Comparison of ENCODE assay signal across 37 cellular contexts in the genomic region with DNA sequence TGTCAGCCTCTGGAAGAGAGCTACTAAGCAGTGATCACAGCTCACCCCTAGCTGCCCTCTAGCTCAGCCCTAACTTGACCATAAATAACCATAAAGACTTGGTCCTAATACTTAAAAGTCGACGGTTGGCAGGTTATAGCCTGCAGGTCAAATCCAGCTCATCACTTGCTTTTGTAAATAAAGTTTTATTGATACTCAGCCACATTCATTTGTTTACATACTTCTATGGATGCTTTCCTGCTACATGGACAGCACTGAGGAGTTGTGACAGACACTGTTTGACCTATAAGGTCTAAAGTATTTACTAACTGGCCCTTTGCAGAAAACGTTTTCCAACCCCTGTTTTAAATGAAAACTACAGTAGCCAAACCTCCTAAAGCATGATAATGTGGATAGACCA.
"Had no signal": no experiment of that assay in that cellular context is flagged by ENCODE, and none has a peak within 500 bp of the region (broad histone marks: within the 10 kb centered on the region; RNA-seq: fewer than 3 reads in every experiment).

No MANE protein-coding gene starts in this region.

- H3K36me3 Mint-ChIP-seq: activated CD4-positive, alpha-beta memory T cell treated with anti-CD3 and anti-CD28 coated beads for 36 hours; activated naive CD8-positive, alpha-beta T cell treated with anti-CD3 and anti-CD28 coated beads for 36 hours had no signal

- H3K27ac Mint-ChIP-seq: activated B cell treated with CpG ODN at 0.5 μM for 24 hours; activated CD4-positive, alpha-beta memory T cell treated with anti-CD3 and anti-CD28 coated beads for 36 hours; activated CD4-positive, alpha-beta T cell treated with anti-CD3 and anti-CD28 coated beads, Interleukin-2, amount 10 ng/mL, durations not matched to agents 24 days and 14 days; activated CD8-positive, alpha-beta T cell treated with anti-CD3 and anti-CD28 coated beads for 36 hours; activated naive CD4-positive, alpha-beta T cell treated with anti-CD3 and anti-CD28 coated beads for 36 hours; activated naive CD4-positive, alpha-beta T cell treated with anti-CD3 and anti-CD28 coated beads, Interleukin-2, amount 50 U/mL, for 72 hours; activated naive CD8-positive, alpha-beta T cell treated with anti-CD3 and anti-CD28 coated beads for 36 hours; activated T-cell treated with anti-CD3 and anti-CD28 coated beads, Interleukin-2, amount 50 U/mL, for 72 hours; activated T-helper 1 cell treated with anti-CD3 and anti-CD28 coated beads, Interleukin-12 subunit alpha, Interleukin-12 subunit beta, Interleukin-2, Interleukin-4 antibody, amounts not matched to agents 30 ng/mL and 10 ng/mL and 1 ng/mL, durations not matched to agents 14 hours and 24 hours and 36 hours; activated T-helper 17 cell treated with anti-CD3 and anti-CD28 coated beads, Interleukin-2, amount 50 U/mL, for 72 hours; T-helper 1 cell treated with Interleukin-12 subunit alpha and Interleukin-12 subunit beta and Interleukin-4 antibody, amounts not matched to agents 30 μg/mL and 1 μg/mL, for 36 hours; T-helper 2 cell treated with Interferon-gamma antibody and Interleukin-4, amounts not matched to agents 5 μg/mL and 100 μg/mL, for 36 hours had no signal

- H3K4me1 Mint-ChIP-seq: activated B cell treated with CpG ODN at 0.5 μM for 24 hours; activated CD4-positive, alpha-beta T cell treated with anti-CD3 and anti-CD28 coated beads, Interleukin-2, amount 10 ng/mL, durations not matched to agents 24 days and 14 days; activated naive CD8-positive, alpha-beta T cell treated with anti-CD3 and anti-CD28 coated beads for 36 hours; activated T-helper 17 cell treated with anti-CD3 and anti-CD28 coated beads, Interleukin-2, amount 50 U/mL, for 72 hours had no signal

- H3K4me3 ChIP-seq: adrenal gland, body of pancreas, breast epithelium had no signal

- H3K4me1 ChIP-seq: adrenal gland, body of pancreas, breast epithelium had no signal

- ATAC-seq: activated CD8-positive, alpha-beta T cell treated with anti-CD3 and anti-CD28 coated beads for 36 hours; activated naive CD4-positive, alpha-beta T cell treated with anti-CD3 and anti-CD28 coated beads, Interleukin-2, amount 50 U/mL, for 72 hours; activated T-cell treated with anti-CD3 and anti-CD28 coated beads, Interleukin-2, amount 50 U/mL, for 4 hours; activated T-cell treated with anti-CD3 and anti-CD28 coated beads, Interleukin-2, amount 50 U/mL, for 72 hours; activated T-helper 17 cell treated with anti-CD3 and anti-CD28 coated beads, Interleukin-2, amount 50 U/mL, for 72 hours; body of pancreas had no signal

- H3K27ac ChIP-seq: adrenal gland, body of pancreas, brain microvascular endothelial cell, breast epithelium, VCaP had no signal

- H3K9me3 ChIP-seq: adrenal gland had no signal

- DNase-seq: activated B cell treated with CpG ODN at 0.5 μM for 24 hours; activated CD4-positive, alpha-beta memory T cell treated with anti-CD3 and anti-CD28 coated beads for 36 hours; activated CD4-positive, alpha-beta T cell treated with anti-CD3 and anti-CD28 coated beads for 4 hours; activated CD4-positive, alpha-beta T cell treated with anti-CD3 and anti-CD28 coated beads, Interleukin-2, amount 10 ng/mL, durations not matched to agents 24 days and 14 days; activated CD4-positive, alpha-beta T cell treated with anti-CD3 and anti-CD28 coated beads, Interleukin-2, amount 50 U/mL, for 1 hour; activated CD4-positive, alpha-beta T cell treated with anti-CD3 and anti-CD28 coated beads, Interleukin-2, amount 50 U/mL, for 4 hours; activated CD4-positive, CD25-positive, alpha-beta regulatory T cell treated with anti-CD3 and anti-CD28 coated beads, Interleukin-2, amount 50 U/mL, for 72 hours; activated CD8-positive, alpha-beta memory T cell treated with anti-CD3 and anti-CD28 coated beads, Interleukin-2, amount 50 U/mL, for 4 hours; activated CD8-positive, alpha-beta T cell treated with anti-CD3 and anti-CD28 coated beads for 36 hours; activated effector memory CD4-positive, alpha-beta T cell treated with anti-CD3 and anti-CD28 coated beads, Interleukin-2, amount 50 U/mL, for 16 hours; activated gamma-delta T cell treated with Interleukin-2 at 50 U/mL for 16 hours; activated naive CD4-positive, alpha-beta T cell; activated naive CD4-positive, alpha-beta T cell treated with anti-CD3 and anti-CD28 coated beads for 36 hours; activated naive CD4-positive, alpha-beta T cell treated with anti-CD3 and anti-CD28 coated beads, Interleukin-2, amount 50 U/mL, for 16 hours; activated naive CD8-positive, alpha-beta T cell treated with anti-CD3 and anti-CD28 coated beads for 36 hours; activated T-cell treated with anti-CD3 and anti-CD28 coated beads for 4 hours; activated T-cell treated with anti-CD3 and anti-CD28 coated beads, Interleukin-2, amount 50 U/mL, for 1 hour; activated T-cell treated with anti-CD3 and anti-CD28 coated beads, Interleukin-2, amount 50 U/mL, for 4 hours; activated T-cell treated with anti-CD3 and anti-CD28 coated beads, Interleukin-2, amount 50 U/mL, for 72 hours; adrenal gland; amniotic stem cell; aorta; body of pancreas; brain microvascular endothelial cell; central memory CD4-positive, alpha-beta T cell; T-helper 1 cell; T-helper 2 cell; T-helper 9 cell had no signal

- H3K4me3 Mint-ChIP-seq: activated B cell treated with CpG ODN at 0.5 μM for 24 hours; activated CD4-positive, alpha-beta memory T cell treated with anti-CD3 and anti-CD28 coated beads for 36 hours; activated CD4-positive, alpha-beta T cell treated with anti-CD3 and anti-CD28 coated beads, Interleukin-2, amount 10 ng/mL, durations not matched to agents 24 days and 14 days; activated CD8-positive, alpha-beta T cell treated with anti-CD3 and anti-CD28 coated beads for 36 hours; activated naive CD4-positive, alpha-beta T cell treated with anti-CD3 and anti-CD28 coated beads for 36 hours; activated naive CD8-positive, alpha-beta T cell treated with anti-CD3 and anti-CD28 coated beads for 36 hours; activated T-cell treated with anti-CD3 and anti-CD28 coated beads, Interleukin-2, amount 50 U/mL, for 4 hours; activated T-cell treated with anti-CD3 and anti-CD28 coated beads, Interleukin-2, amount 50 U/mL, for 72 hours; activated T-helper 1 cell treated with anti-CD3 and anti-CD28 coated beads, Interleukin-12 subunit alpha, Interleukin-12 subunit beta, Interleukin-2, Interleukin-4 antibody, amounts not matched to agents 30 ng/mL and 10 ng/mL and 1 ng/mL, durations not matched to agents 14 hours and 24 hours and 36 hours; activated T-helper 17 cell treated with anti-CD3 and anti-CD28 coated beads, Interleukin-2, amount 50 U/mL, for 72 hours; T-helper 1 cell treated with Interleukin-12 subunit alpha and Interleukin-12 subunit beta and Interleukin-4 antibody, amounts not matched to agents 30 μg/mL and 1 μg/mL, for 36 hours; T-helper 2 cell treated with Interferon-gamma antibody and Interleukin-4, amounts not matched to agents 5 μg/mL and 100 μg/mL, for 36 hours had no signal

- H3K27me3 Mint-ChIP-seq: activated B cell treated with CpG ODN at 0.5 μM for 24 hours; activated CD4-positive, alpha-beta T cell treated with anti-CD3 and anti-CD28 coated beads, Interleukin-2, amount 10 ng/mL, durations not matched to agents 24 days and 14 days had no signal

- H3K27me3 ChIP-seq: adrenal gland, body of pancreas, brain microvascular endothelial cell, breast epithelium had no signal

- FAIRE-seq: astrocyte, TTC549 had no signal

- H3K36me3 ChIP-seq: adrenal gland, brain microvascular endothelial cell, breast epithelium had no signal

- H3K9me3 Mint-ChIP-seq: activated T-helper 17 cell treated with anti-CD3 and anti-CD28 coated beads, Interleukin-2, amount 50 U/mL, for 72 hours had no signal
